In genomic region chr3:42544492-42545283, GRCh38 we compare ENCODE assay signal across 12 cellular contexts. TPM values are rescaled to one million over a fixed set of nuclear protein-coding genes. Genes with fewer than 3 reads are reported as not detected.
DNase-seq lines count a peak whose midpoint lies in the region; ATAC-seq and TF ChIP-seq lines count a peak whose summit lies in the region.
"Had no signal": no experiment of that assay in that cellular context is flagged by ENCODE, and none has a peak within 500 bp of the region (broad histone marks: within the 10 kb centered on the region; RNA-seq: fewer than 3 reads in every experiment).

No MANE protein-coding gene starts in this region.

- no peak for TF ChIP-seq POLR2A in lower leg skin (IDR thresholded peaks at IDR 0.05)

- H3K79me1 ChIP-seq in mesenchymal stem cell (replicated peaks; ENCODE audit: low read length, poor library complexity, severe bottlenecking) = peaks cover 3% of the 10 kb centered on the region

- 58% methylated on average over 12 of the region's 12 CpGs for WGBS in mesenchymal stem cell
- 35 to 59% methylated on average over 12 of the region's 12 CpGs for WGBS in lower leg skin, 2 donors

- no peak overlapping the region for H4K8ac ChIP-seq in mesenchymal stem cell (ENCODE audit: low read length)

- peak overlapping the region in 1 of 2 experiments; percentile 5 for H3K14ac ChIP-seq in mesenchymal stem cell (ENCODE audit: low read length in 2 of 2)

- no peak for ATAC-seq in activated CD8-positive, alpha-beta T cell treated with anti-CD3 and anti-CD28 coated beads for 36 hours
- ATAC-seq in HG03354 (IDR thresholded peaks at IDR 0.05; ENCODE audit: poor library complexity, severe bottlenecking, unreplicated experiment) = no peak

- TF ChIP-seq CTCF in lower leg skin (IDR thresholded peaks at IDR 0.05) (no peak), A673 (conservative IDR thresholded peaks at IDR 0.05; ENCODE audit: low read depth, low read length) (no peak)
- TF ChIP-seq CTCF in activated CD8-positive, alpha-beta T cell treated with anti-CD3 and anti-CD28 coated beads for 36 hours (IDR thresholded peaks at IDR 0.05) = no peak

- CTCF ChIA-PET in A673 (lab: Charles Lee) = no interaction called here
- CTCF ChIA-PET in activated CD8-positive, alpha-beta T cell treated with anti-CD3 and anti-CD28 coated beads for 36 hours (lab: Charles Lee) = interaction anchor here (1.4 to 9.9 kb wide), 3 partner anchors 22 to 297 kb away, joined by 3 to 90 read pairs (median 10); partner anchors contain the start of gene VIPR1

- no TSS peak for BruUV-seq in A673 (replicated peaks; lab: Mats Ljungman, UMichigan)

- H3K4me2 ChIP-seq in mesenchymal stem cell (ENCODE audit: low read length, poor library complexity, severe bottlenecking) = no peak overlapping the region

- peaks cover 0 to 9% of the 10 kb centered on the region in 2 experiments for H3K27me3 ChIP-seq in mesenchymal stem cell (ENCODE audit: control insufficient read depth in 1 of 2, insufficient read depth in 1 of 2, low read length in 2 of 2)
- no peaks in the 10 kb centered on the region for H3K27me3 ChIP-seq in A673 (replicated peaks; ENCODE audit: insufficient read depth, low read depth, low read length, poor library complexity)

- H3K36me3 ChIP-seq in mesenchymal stem cell (ENCODE audit: control insufficient read depth in 1 of 2, insufficient read depth in 2 of 2, low read depth in 1 of 2, low read length in 2 of 2) = peaks cover 16 to 33% of the 10 kb centered on the region in 2 experiments
- no peaks in the 10 kb centered on the region for H3K36me3 ChIP-seq in A673 (ENCODE audit: insufficient read depth, low read length, poor library complexity, severe bottlenecking)

- H3K4me3 ChIP-seq in mesenchymal stem cell (ENCODE audit: insufficient read depth in 1 of 2, low read depth in 1 of 2, low read length in 2 of 2) (no peak overlapping the region), lower leg skin (ENCODE audit: low read depth, poor library complexity, severe bottlenecking) (no peak overlapping the region), A673 (ENCODE audit: low read depth, low read length, poor library complexity, severe bottlenecking) (no peak overlapping the region)
- H3K4me3 ChIP-seq: skin epidermis had no signal

- no peaks in the 10 kb centered on the region for H3K9me3 ChIP-seq in mesenchymal stem cell (ENCODE audit: control insufficient read depth, low read length)
- H3K9me3 ChIP-seq in A673 (ENCODE audit: low read depth, low read length, poor library complexity, severe bottlenecking) = no peaks in the 10 kb centered on the region

- H3K4me1 ChIP-seq in mesenchymal stem cell (ENCODE audit: control insufficient read depth, insufficient read depth, low read depth, low read length) (peaks cover 4% of the 10 kb centered on the region), A673 (ENCODE audit: insufficient read depth, low read length, poor library complexity, severe bottlenecking) (no peaks in the 10 kb centered on the region)

- no peaks in the 10 kb centered on the region for H3K27me3 Mint-ChIP-seq in activated CD8-positive, alpha-beta T cell treated with anti-CD3 and anti-CD28 coated beads for 36 hours
- H3K27me3 Mint-ChIP-seq: activated naive CD8-positive, alpha-beta T cell treated with anti-CD3 and anti-CD28 coated beads for 36 hours had no signal

- H3K36me3 Mint-ChIP-seq in activated CD8-positive, alpha-beta T cell treated with anti-CD3 and anti-CD28 coated beads for 36 hours (ENCODE audit: low read depth) = peaks cover 3% of the 10 kb centered on the region
- H3K36me3 Mint-ChIP-seq: activated naive CD8-positive, alpha-beta T cell treated with anti-CD3 and anti-CD28 coated beads for 36 hours had no signal

- no peak overlapping the region for H2BK120ac ChIP-seq in mesenchymal stem cell (ENCODE audit: low read depth, low read length)

- intact Hi-C loops in lower leg skin (cut with DNase I; ENCODE audit: low total_unique reads) (loop anchor here (5.0 kb wide), 1 partner anchor 47 kb away; no protein-coding TSS in a partner anchor), A673 (cut with micrococcal nuclease; ENCODE audit: unreplicated experiment) (no loop called here)
- intact Hi-C loops in activated CD8-positive, alpha-beta T cell treated with anti-CD3 and anti-CD28 coated beads for 36 hours (cut with micrococcal nuclease) = no loop called here

- H2AK5ac ChIP-seq in mesenchymal stem cell (ENCODE audit: low read length, severe bottlenecking) = no peak overlapping the region

- no peak overlapping the region for H2AFZ ChIP-seq in mesenchymal stem cell (ENCODE audit: low read depth, low read length)

- no peak overlapping the region for H3K4ac ChIP-seq in mesenchymal stem cell (ENCODE audit: low read depth in 1 of 2, low read length in 2 of 2)

- no peak overlapping the region for H4K91ac ChIP-seq in mesenchymal stem cell (ENCODE audit: low read length)

- no peak overlapping the region for H3K23ac ChIP-seq in mesenchymal stem cell (ENCODE audit: low read length in 2 of 2)

- H2BK12ac ChIP-seq in mesenchymal stem cell (ENCODE audit: low read length in 2 of 2) = no peak overlapping the region

- no peaks in the 10 kb centered on the region for H3K4me1 Mint-ChIP-seq in activated CD8-positive, alpha-beta T cell treated with anti-CD3 and anti-CD28 coated beads for 36 hours (ENCODE audit: low read depth)
- H3K4me1 Mint-ChIP-seq: activated naive CD8-positive, alpha-beta T cell treated with anti-CD3 and anti-CD28 coated beads for 36 hours had no signal

- POLR2A ChIA-PET in A673 (lab: Charles Lee; ENCODE audit: low non-redundant PET) = no interaction called here
- POLR2A ChIA-PET in activated CD8-positive, alpha-beta T cell treated with anti-CD3 and anti-CD28 coated beads for 36 hours (lab: Charles Lee) = interaction anchor here (1.2 kb wide), 1 partner anchor 17 kb away, joined by 3 read pairs; no protein-coding TSS in a partner anchor

- H3K9ac ChIP-seq in mesenchymal stem cell (ENCODE audit: low read length) = no peak overlapping the region

- DNase-seq in Ammon's horn (ENCODE audit: low spot score) (peak; percentile 31), NCI-H2081 treated with DMSO at 0.1 percent for 48 hours (lab: John Stamatoyannopoulos, UW) (peak; percentile 49), mesenchymal stem cell (peak; percentile 18), lower leg skin (ENCODE audit: low spot score in 2 of 2) (no peak), A673 (ENCODE audit: low spot score) (no peak)
- DNase-seq in activated CD8-positive, alpha-beta T cell treated with anti-CD3 and anti-CD28 coated beads for 36 hours = no peak
- DNase-seq: activated naive CD8-positive, alpha-beta T cell treated with anti-CD3 and anti-CD28 coated beads for 36 hours; CD4-positive, CD25-positive, alpha-beta regulatory T cell; NCI-H1436 had no signal

- H3K27ac ChIP-seq in cingulate gyrus (ENCODE audit: low read depth, low read length) = peak overlapping the region; percentile 49
- H3K27ac ChIP-seq in mesenchymal stem cell (ENCODE audit: low read length, poor library complexity, severe bottlenecking) = no peak overlapping the region
- no peak overlapping the region for H3K27ac ChIP-seq in A673 (ENCODE audit: low read depth, low read length, poor library complexity, severe bottlenecking)
- H3K27ac ChIP-seq: skin epidermis had no signal

- H3K4me3 Mint-ChIP-seq in activated CD8-positive, alpha-beta T cell treated with anti-CD3 and anti-CD28 coated beads for 36 hours = no peak overlapping the region
- H3K4me3 Mint-ChIP-seq: activated naive CD8-positive, alpha-beta T cell treated with anti-CD3 and anti-CD28 coated beads for 36 hours had no signal

- no peaks in the 10 kb centered on the region for H3K9me3 Mint-ChIP-seq in activated CD8-positive, alpha-beta T cell treated with anti-CD3 and anti-CD28 coated beads for 36 hours
- H3K9me3 Mint-ChIP-seq: activated naive CD8-positive, alpha-beta T cell treated with anti-CD3 and anti-CD28 coated beads for 36 hours; CD4-positive, CD25-positive, alpha-beta regulatory T cell had no signal

- H2BK15ac ChIP-seq in mesenchymal stem cell (ENCODE audit: low read depth, poor library complexity, severe bottlenecking) = no peak overlapping the region

- no peak overlapping the region for H3K27ac Mint-ChIP-seq in activated CD8-positive, alpha-beta T cell treated with anti-CD3 and anti-CD28 coated beads for 36 hours
- H3K27ac Mint-ChIP-seq: activated naive CD8-positive, alpha-beta T cell treated with anti-CD3 and anti-CD28 coated beads for 36 hours had no signal

- H2BK5ac ChIP-seq in mesenchymal stem cell (ENCODE audit: low read depth, low read length, poor library complexity, severe bottlenecking) = no peak overlapping the region

- H3K18ac ChIP-seq in mesenchymal stem cell (ENCODE audit: low read depth in 1 of 2, low read length in 2 of 2) = no peak overlapping the region

RNA-seq across cellular contexts. Expression of gene SEC22C, which starts 37.1 kb away (rescaled TPM):
- polyA plus RNA-seq in mesenchymal stem cell (2013, experiment 1 of 2) = 42.5 TPM
- polyA plus RNA-seq in mesenchymal stem cell (2013, experiment 2 of 2) = 45.2 TPM
- total RNA-seq in lower leg skin (10 to 100 TPM; 20.5 to 35.6 (median 30.8) TPM), A673 (2021) (28.9 and 29.5 TPM in 2 replicates)
- 10 to 100 TPM; 35.0 to 35.7 TPM for total RNA-seq in activated CD8-positive, alpha-beta T cell treated with anti-CD3 and anti-CD28 coated beads for 36 hours

RNA-seq across cellular contexts. Expression of gene VIPR1, which starts 42.2 kb away (rescaled TPM):
- 3.8 TPM for polyA plus RNA-seq in mesenchymal stem cell (2013, experiment 1 of 2)
- polyA plus RNA-seq in mesenchymal stem cell (2013, experiment 2 of 2) = 3.9 TPM
- total RNA-seq in lower leg skin (100 to 1,000 TPM in 1 of 4 donors, 10 to 100 TPM in 3; 69.9 to 110 (median 70.8) TPM), A673 (2021) (0.26 and 0.31 TPM in 2 replicates)
- total RNA-seq in activated CD8-positive, alpha-beta T cell treated with anti-CD3 and anti-CD28 coated beads for 36 hours = 1 to 10 TPM; 8.5 to 9.0 TPM

RNA-seq across cellular contexts. Expression of gene SS18L2, which starts 46.0 kb away (rescaled TPM):
- polyA plus RNA-seq in mesenchymal stem cell (2013, experiment 1 of 2) = 39.2 TPM
- polyA plus RNA-seq in mesenchymal stem cell (2013, experiment 2 of 2) = 42.8 TPM
- total RNA-seq in lower leg skin (10 to 100 TPM; 12.6 to 23.5 (median 17.6) TPM), A673 (2021) (13.5 and 14.9 TPM in 2 replicates)
- 10 to 100 TPM; 56.9 to 59.6 TPM for total RNA-seq in activated CD8-positive, alpha-beta T cell treated with anti-CD3 and anti-CD28 coated beads for 36 hours

RNA-seq across cellular contexts. Expression of gene NKTR, which starts 55.8 kb away (rescaled TPM):
- polyA plus RNA-seq in mesenchymal stem cell (2013, experiment 1 of 2) = 26.4 TPM
- polyA plus RNA-seq in mesenchymal stem cell (2013, experiment 2 of 2) = 22.4 TPM
- 10 to 100 TPM; 33.8 to 82.3 (median 49.6) TPM for total RNA-seq in lower leg skin
- 44.8 and 53.1 TPM in 2 replicates for total RNA-seq in A673 (2021)
- total RNA-seq in activated CD8-positive, alpha-beta T cell treated with anti-CD3 and anti-CD28 coated beads for 36 hours = 10 to 100 TPM; 63.4 to 65.9 TPM

Comparison
In these comparisons a context has a peak if more than half of its experiments do, and no peak if none do; other contexts are left out.
1. DNase-seq: peak in Ammon's horn (single experiment), NCI-H2081 treated with DMSO at 0.1 percent for 48 hours (single experiment) and mesenchymal stem cell (single experiment); none in lower leg skin (0 of 2), A673 (single experiment) and activated CD8-positive, alpha-beta T cell treated with anti-CD3 and anti-CD28 coated beads for 36 hours (single experiment).
2. RNA of gene VIPR1, which starts 42.2 kb away (total RNA-seq): 69.9 to 110 TPM in lower leg skin; 8.5 to 9.0 TPM in activated CD8-positive, alpha-beta T cell treated with anti-CD3 and anti-CD28 coated beads for 36 hours and 0.26 to 0.31 TPM in A673; every median in the first group is over 4 times any median in the second.